In the genomic region with DNA sequence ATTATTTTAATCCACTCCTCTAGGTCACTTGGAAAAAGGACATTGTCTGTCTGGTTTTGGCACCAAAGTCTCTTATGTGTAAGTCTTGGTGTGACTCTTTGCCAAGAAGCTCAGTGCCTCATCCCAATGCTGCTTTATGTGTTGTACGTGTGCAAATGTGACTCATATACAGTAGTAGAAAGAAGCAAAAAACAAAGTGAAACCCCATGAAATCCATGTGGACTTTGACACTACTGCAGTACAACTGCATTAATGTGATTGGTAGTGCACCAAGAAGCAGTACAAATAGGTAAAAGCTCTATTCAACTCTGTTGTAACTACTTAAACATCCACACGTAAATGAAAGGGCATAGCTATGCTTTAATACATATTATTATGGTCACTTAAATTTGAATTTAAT, we compare ENCODE assay signal across 10 cellular contexts. TPM values are rescaled to one million over a fixed set of nuclear protein-coding genes. Genes with fewer than 3 reads are reported as not detected.
"Had no signal": no experiment of that assay in that cellular context is flagged by ENCODE, and none has a peak within 500 bp of the region (broad histone marks: within the 10 kb centered on the region; RNA-seq: fewer than 3 reads in every experiment).

No MANE protein-coding gene starts in this region.

- H3K9me3 ChIP-seq: HAP-1 had no signal

- H3K4me1 Mint-ChIP-seq: GM23338, H9 had no signal

- H3K4me3 Mint-ChIP-seq: GM23338, H9, HFFc6 had no signal

- H3K36me3 ChIP-seq: HAP-1 had no signal

- H3K27ac Mint-ChIP-seq: GM23338, H9, HFFc6 had no signal

- ATAC-seq: GM23338, HCT116 had no signal

- H3K4me2 ChIP-seq: GM23338 had no signal

- H2AFZ ChIP-seq: GM23338 had no signal

- FAIRE-seq: H1, H54 had no signal

- H3K4me1 ChIP-seq: HAP-1 had no signal

- H3K4me3 ChIP-seq: GM23338, HAP-1 had no signal

- H3K9me3 Mint-ChIP-seq: H9, HFFc6 had no signal

- DNase-seq: GOT3, H7, H9, HCEC 1CT, HFFc6 had no signal

RNA-seq across cellular contexts. Expression of a gene that starts 59.6 kb away (rescaled TPM):
- total RNA-seq: H7, H9 had no signal
